In genomic region chr2:128090909-128091690, GRCh38 we compare ENCODE assay signal across 8 cellular contexts. TPM values are rescaled to one million over a fixed set of nuclear protein-coding genes. Genes with fewer than 3 reads are reported as not detected.
DNase-seq lines count a peak whose midpoint lies in the region; ATAC-seq and TF ChIP-seq lines count a peak whose summit lies in the region.

Gene UGGT1, plus strand, starts transcription at chr2:128091200. Its CDS starts 158 bp downstream, at chr2:128091358.

- H3K4me3 ChIP-seq in upper lobe of right lung, result peak within 1 kb of the TSS; percentile 78

- H3K4me1 ChIP-seq in upper lobe of right lung, result peaks cover 8% of the 10 kb centered on the region

- no peak for TF ChIP-seq CTCF in GM13976 (IDR thresholded peaks at IDR 0.05; ENCODE audit: borderline replicate concordance, control extremely low read depth, extremely low read depth, insufficient read depth, missing control alignments)
- no peak for TF ChIP-seq CTCF in upper lobe of right lung (IDR thresholded peaks at IDR 0.05)

- ATAC-seq in HG02870 (IDR thresholded peaks at IDR 0.05; ENCODE audit: unreplicated experiment), result peak; percentile 95
- peak; percentile 99 to 100 for ATAC-seq in left cardiac atrium
- ATAC-seq in upper lobe of right lung, result peak; percentile 100

- no peaks in the 10 kb centered on the region for H3K9me3 ChIP-seq in upper lobe of right lung

- no peaks in the 10 kb centered on the region for H3K27me3 ChIP-seq in upper lobe of right lung

- H3K27ac ChIP-seq in upper lobe of right lung, result peak within 1 kb of the TSS; percentile 85

- intact Hi-C loops in T-helper 1 cell treated with Interleukin-12 subunit alpha and Interleukin-12 subunit beta and Interleukin-4 antibody, amounts not matched to agents 30 ng/mL and 1 ng/mL, for 36 hours (cut with micrococcal nuclease), result loop anchor here (1.0 to 5.0 kb wide), 12 partner anchors 28 to 1009 kb away; partner anchors contain the start of genes ERCC3, IWS1, POLR2D and SAP130
- intact Hi-C loops in left cardiac atrium (cut with DNase I) (loop anchor here in 1 of 2 donors (2.0 to 10.0 kb wide), 2 partner anchors 62 to 196 kb away; partner anchors contain the start of gene SAP130), posterior vena cava (cut with DNase I) (loop anchor here in 1 of 2 donors (10.0 kb wide), 2 partner anchors 66 to 216 kb away; partner anchors contain the start of gene SAP130), upper lobe of right lung (cut with DNase I) (no loop called here)

- peak; percentile 96 for DNase-seq in GM13976 (ENCODE audit: low spot score)
- peak; percentile 98 for DNase-seq in NCI-H146 treated with DMSO at 0.1 percent for 48 hours (lab: John Stamatoyannopoulos, UW; ENCODE audit: unreplicated experiment)
- DNase-seq in amniotic stem cell (lab: John Stamatoyannopoulos, UW), result peak; percentile 87
- DNase-seq in left cardiac atrium, result peak; percentile 96
- DNase-seq in posterior vena cava (ENCODE audit: low spot score), result peak; percentile 99
- peak; percentile 97 for DNase-seq in upper lobe of right lung

- H3K36me3 ChIP-seq in upper lobe of right lung, result no peaks in the 10 kb centered on the region

- in situ Hi-C loops in GM13976 (cut with MboI; ENCODE audit: low sequenced_read_pairs, unreplicated experiment), result no loop called here

RNA-seq across cellular contexts. Expression of gene UGGT1, which starts in this region (rescaled TPM):
- total RNA-seq in T-helper 1 cell treated with Interleukin-12 subunit alpha and Interleukin-12 subunit beta and Interleukin-4 antibody, amounts not matched to agents 30 ng/mL and 1 ng/mL, for 36 hours, result 74.9 and 76.8 TPM in 2 replicates
- 10 to 100 TPM; 30.6 to 31.3 TPM for total RNA-seq in left cardiac atrium
- 10 to 100 TPM; 43.0 to 51.0 TPM for total RNA-seq in posterior vena cava
- 45.9 TPM for total RNA-seq in upper lobe of right lung

Comparison
In these comparisons a context has a peak if more than half of its experiments do, and no peak if none do; other contexts are left out.
1. Peak in every context shown above with its lines: DNase-seq, ATAC-seq, H3K4me3 ChIP-seq and H3K27ac ChIP-seq.